In genomic region chr2:190319557-190320498, GRCh38 we compare ENCODE assay signal across 1 cellular context.
A peak's percentile ranks its signal among the peaks of the same experiment; 100 is the strongest.
TF ChIP-seq lines count a peak whose summit lies in the region.

A gene with protein sequence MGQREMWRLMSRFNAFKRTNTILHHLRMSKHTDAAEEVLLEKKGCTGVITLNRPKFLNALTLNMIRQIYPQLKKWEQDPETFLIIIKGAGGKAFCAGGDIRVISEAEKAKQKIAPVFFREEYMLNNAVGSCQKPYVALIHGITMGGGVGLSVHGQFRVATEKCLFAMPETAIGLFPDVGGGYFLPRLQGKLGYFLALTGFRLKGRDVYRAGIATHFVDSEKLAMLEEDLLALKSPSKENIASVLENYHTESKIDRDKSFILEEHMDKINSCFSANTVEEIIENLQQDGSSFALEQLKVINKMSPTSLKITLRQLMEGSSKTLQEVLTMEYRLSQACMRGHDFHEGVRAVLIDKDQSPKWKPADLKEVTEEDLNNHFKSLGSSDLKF (minus strand): TSS chr2:190319826. CDS start chr2:190319750, 76 bp downstream.

TF ChIP-seq in HepG2, 621 proteins besides CTCF, POLR2A, EP300 and RAD21 (continued from another document and continues in another):
- TF ChIP-seq, protein P1, sequence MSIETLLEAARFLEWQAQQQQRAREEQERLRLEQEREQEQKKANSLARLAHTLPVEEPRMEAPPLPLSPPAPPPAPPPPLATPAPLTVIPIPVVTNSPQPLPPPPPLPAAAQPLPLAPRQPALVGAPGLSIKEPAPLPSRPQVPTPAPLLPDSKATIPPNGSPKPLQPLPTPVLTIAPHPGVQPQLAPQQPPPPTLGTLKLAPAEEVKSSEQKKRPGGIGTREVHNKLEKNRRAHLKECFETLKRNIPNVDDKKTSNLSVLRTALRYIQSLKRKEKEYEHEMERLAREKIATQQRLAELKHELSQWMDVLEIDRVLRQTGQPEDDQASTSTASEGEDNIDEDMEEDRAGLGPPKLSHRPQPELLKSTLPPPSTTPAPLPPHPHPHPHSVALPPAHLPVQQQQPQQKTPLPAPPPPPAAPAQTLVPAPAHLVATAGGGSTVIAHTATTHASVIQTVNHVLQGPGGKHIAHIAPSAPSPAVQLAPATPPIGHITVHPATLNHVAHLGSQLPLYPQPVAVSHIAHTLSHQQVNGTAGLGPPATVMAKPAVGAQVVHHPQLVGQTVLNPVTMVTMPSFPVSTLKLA (IDR thresholded peaks at IDR 0.05): peak; percentile 63
- no peak for TF ChIP-seq ZNF24 (IDR thresholded peaks at IDR 0.05)
- TF ChIP-seq TBL1XR1 (IDR thresholded peaks at IDR 0.05; ENCODE audit: borderline replicate concordance, low read length, partially characterized antibody): no peak
- no peak for TF ChIP-seq ATRX (CRISPR knock-in tag; IDR thresholded peaks at IDR 0.05; ENCODE audit: borderline replicate concordance)
- TF ChIP-seq TEAD3 (CRISPR knock-in tag; optimal IDR thresholded peaks at IDR 0.05; ENCODE audit: borderline replicate concordance): peak; percentile 97
- TF ChIP-seq TP53 (CRISPR knock-in tag; conservative IDR thresholded peaks at IDR 0.05): no peak
- TF ChIP-seq RBAK (CRISPR knock-in tag; IDR thresholded peaks at IDR 0.05): 0 out of 2 replicates have a peak, but pooled peaks have one; percentile 9
- no peak for TF ChIP-seq JUND (CRISPR knock-in tag; IDR thresholded peaks at IDR 0.05)
- TF ChIP-seq PLSCR1 (CRISPR knock-in tag; IDR thresholded peaks at IDR 0.05; ENCODE audit: borderline replicate concordance): no peak
- peak; percentile 55; the same call in 1 of the 2 replicates for TF ChIP-seq KDM5A (IDR thresholded peaks at IDR 0.05; ENCODE audit: borderline replicate concordance, low read length)
- TF ChIP-seq ZNF496 (CRISPR knock-in tag; IDR thresholded peaks at IDR 0.05; ENCODE audit: insufficient replicate concordance): no peak
- no peak for TF ChIP-seq CSRNP2 (CRISPR knock-in tag; conservative IDR thresholded peaks at IDR 0.05; ENCODE audit: low read depth)
- TF ChIP-seq, protein P2, sequence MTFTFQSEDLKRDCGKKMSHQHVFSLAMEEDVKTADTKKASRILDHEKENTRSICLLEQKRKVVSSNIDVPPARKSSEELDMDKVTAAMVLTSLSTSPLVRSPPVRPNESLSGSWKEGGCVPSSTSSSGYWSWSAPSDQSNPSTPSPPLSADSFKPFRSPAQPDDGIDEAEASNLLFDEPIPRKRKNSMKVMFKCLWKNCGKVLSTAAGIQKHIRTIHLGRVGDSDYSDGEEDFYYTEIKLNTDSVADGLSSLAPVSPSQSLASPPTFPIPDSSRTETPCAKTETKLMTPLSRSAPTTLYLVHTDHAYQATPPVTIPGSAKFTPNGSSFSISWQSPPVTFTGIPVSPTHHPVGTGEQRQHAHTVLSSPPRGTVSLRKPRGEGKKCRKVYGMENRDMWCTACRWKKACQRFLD (CRISPR knock-in tag; IDR thresholded peaks at IDR 0.05; ENCODE audit: borderline replicate concordance): peak; percentile 91; the same call in 1 of the 2 replicates
- TF ChIP-seq CENPT (CRISPR knock-in tag; IDR thresholded peaks at IDR 0.05; ENCODE audit: low read depth): peak; percentile 20; the same call in 1 of the 2 replicates
- no peak for TF ChIP-seq ZNF550 (CRISPR knock-in tag; IDR thresholded peaks at IDR 0.05; ENCODE audit: borderline replicate concordance)
- no peak for TF ChIP-seq ZEB1 (IDR thresholded peaks at IDR 0.05; ENCODE audit: insufficient replicate concordance, low read depth)
- TF ChIP-seq YEATS2 (CRISPR knock-in tag; IDR thresholded peaks at IDR 0.05; ENCODE audit: borderline replicate concordance): peak; percentile 99
- TF ChIP-seq TRIM24 (CRISPR knock-in tag; IDR thresholded peaks at IDR 0.05): no peak
- TF ChIP-seq NPAS2 (CRISPR knock-in tag; IDR thresholded peaks at IDR 0.05; ENCODE audit: borderline replicate concordance): no peak
- peak; percentile 92; the same call in 1 of the 2 replicates for TF ChIP-seq CAMTA2 (CRISPR knock-in tag; IDR thresholded peaks at IDR 0.05; ENCODE audit: borderline replicate concordance)
- peak; percentile 94; the same call in 1 of the 2 replicates for TF ChIP-seq MTA1 (CRISPR knock-in tag; IDR thresholded peaks at IDR 0.05; ENCODE audit: borderline replicate concordance)
- TF ChIP-seq SNAPC5 (CRISPR knock-in tag; IDR thresholded peaks at IDR 0.05; ENCODE audit: borderline replicate concordance): no peak
- no peak for TF ChIP-seq ZMAT5 (CRISPR knock-in tag; IDR thresholded peaks at IDR 0.05; ENCODE audit: borderline replicate concordance, low read depth)
- TF ChIP-seq SPEN (CRISPR knock-in tag; IDR thresholded peaks at IDR 0.05; ENCODE audit: low read depth): peak; percentile 99
- TF ChIP-seq ZNF329 (CRISPR knock-in tag; IDR thresholded peaks at IDR 0.05; ENCODE audit: low read depth): peak; percentile 54; the same call in 1 of the 2 replicates
- no peak; the same call in 1 of the 2 replicates for TF ChIP-seq ZNF83 (CRISPR knock-in tag; IDR thresholded peaks at IDR 0.05; ENCODE audit: borderline replicate concordance)
- TF ChIP-seq RXRA (CRISPR knock-in tag; IDR thresholded peaks at IDR 0.05): peak; percentile 89
- TF ChIP-seq NR2F2 (IDR thresholded peaks at IDR 0.05; ENCODE audit: borderline replicate concordance, low read depth): no peak
- peak; percentile 99 for TF ChIP-seq KLF9 (CRISPR knock-in tag; IDR thresholded peaks at IDR 0.05; ENCODE audit: low read depth)
- TF ChIP-seq ZBTB44 (CRISPR knock-in tag; IDR thresholded peaks at IDR 0.05): 0 out of 2 replicates have a peak, but pooled peaks have one; percentile 78
- peak; percentile 94 for TF ChIP-seq RBFOX2 (IDR thresholded peaks at IDR 0.05; ENCODE audit: low read depth, low read length)
- no peak for TF ChIP-seq AKNA (CRISPR knock-in tag; IDR thresholded peaks at IDR 0.05; ENCODE audit: borderline replicate concordance)
- peak; percentile 87 for TF ChIP-seq SP4 (CRISPR knock-in tag; IDR thresholded peaks at IDR 0.05)
- no peak for TF ChIP-seq SYNCRIP (IDR thresholded peaks at IDR 0.05; ENCODE audit: insufficient read depth, low read depth, low read length)
- TF ChIP-seq RFXANK (CRISPR knock-in tag; IDR thresholded peaks at IDR 0.05): peak; percentile 95
- no peak for TF ChIP-seq ARNT (IDR thresholded peaks at IDR 0.05)
- 0 out of 2 replicates have a peak, but pooled peaks have one; percentile 29 for TF ChIP-seq FOXP1 (IDR thresholded peaks at IDR 0.05)
- peak; percentile 57; the same call in 1 of the 2 replicates for TF ChIP-seq FOXP1 (CRISPR knock-in tag; IDR thresholded peaks at IDR 0.05)
- peak; percentile 85 for TF ChIP-seq IRF9 (CRISPR knock-in tag; IDR thresholded peaks at IDR 0.05; ENCODE audit: borderline replicate concordance)
- TF ChIP-seq TAF15 (IDR thresholded peaks at IDR 0.05; ENCODE audit: low read depth, low read length, poor library complexity, severe bottlenecking): peak; percentile 79
- TF ChIP-seq MED8 (CRISPR knock-in tag; IDR thresholded peaks at IDR 0.05; ENCODE audit: insufficient replicate concordance): peak; percentile 92
- no peak; the same call in 1 of the 2 replicates for TF ChIP-seq MED13 (CRISPR knock-in tag; IDR thresholded peaks at IDR 0.05)
- peak; percentile 82 for TF ChIP-seq FOSL2 (CRISPR knock-in tag; IDR thresholded peaks at IDR 0.05)
- TF ChIP-seq ZNF331 (CRISPR knock-in tag; IDR thresholded peaks at IDR 0.05): peak; percentile 96
- TF ChIP-seq SIN3B (IDR thresholded peaks at IDR 0.05; ENCODE audit: low read length): no peak
- peak; percentile 63 for TF ChIP-seq NFYC (CRISPR knock-in tag; IDR thresholded peaks at IDR 0.05)
- 0 out of 2 replicates have a peak, but pooled peaks have one; percentile 50 for TF ChIP-seq SIX4 (CRISPR knock-in tag; IDR thresholded peaks at IDR 0.05)
- TF ChIP-seq ATF7-NPFF (CRISPR knock-in tag; IDR thresholded peaks at IDR 0.05; ENCODE audit: low read depth): peak; percentile 69
- peak; percentile 53 for TF ChIP-seq E2F5 (CRISPR knock-in tag; conservative IDR thresholded peaks at IDR 0.05)
- TF ChIP-seq ZSCAN31 (CRISPR knock-in tag; IDR thresholded peaks at IDR 0.05; ENCODE audit: low read depth): peak; percentile 93; the same call in 1 of the 2 replicates
- TF ChIP-seq ZBTB8A (CRISPR knock-in tag; IDR thresholded peaks at IDR 0.05; ENCODE audit: borderline replicate concordance, low read depth): no peak
- no peak for TF ChIP-seq ZNF577 (CRISPR knock-in tag; IDR thresholded peaks at IDR 0.05; ENCODE audit: borderline replicate concordance, low read depth)
